Comparison of ENCODE assay signal across 10 cellular contexts in the genomic region with DNA sequence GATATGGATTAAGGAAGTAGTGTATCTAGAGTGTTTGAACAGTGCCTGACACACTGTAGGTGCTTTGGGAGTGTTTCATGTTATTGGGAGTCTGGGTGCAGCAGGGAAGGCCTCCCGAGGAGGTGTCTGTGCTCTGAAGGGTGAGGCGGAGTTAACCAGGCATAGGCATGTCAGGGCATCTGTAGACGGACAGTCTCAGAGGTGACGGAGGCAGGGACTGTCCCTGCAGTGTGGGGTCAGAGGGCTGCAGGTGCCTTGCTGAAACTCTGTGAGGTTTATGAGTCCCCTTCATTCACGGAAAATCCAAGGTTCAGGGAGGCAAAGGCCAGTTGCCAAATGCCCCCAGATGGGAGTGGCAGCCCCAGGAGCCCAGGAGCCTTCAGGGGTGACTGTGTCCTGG. TPM values are rescaled to one million over a fixed set of nuclear protein-coding genes. Genes with fewer than 3 reads are reported as not detected.
"Had no signal": no experiment of that assay in that cellular context is flagged by ENCODE, and none has a peak within 500 bp of the region (broad histone marks: within the 10 kb centered on the region; RNA-seq: fewer than 3 reads in every experiment).

No MANE protein-coding gene starts in this region.

RNA-seq across cellular contexts. Expression of gene LGALS9C, which starts 0.8 kb away (rescaled TPM):
- total RNA-seq: kidney, left ventricle myocardium inferior, mesothelial cell of epicardium, myocyte, occipital lobe, osteocyte, posterior vena cava, temporal lobe, tibial nerve, ureter had no signal
